ENCODE assay signal across 8 cellular contexts in genomic region chr5:72451771-72452505, GRCh38. TPM values are rescaled to one million over a fixed set of nuclear protein-coding genes. Genes with fewer than 3 reads are reported as not detected.
DNase-seq lines count a peak whose midpoint lies in the region; ATAC-seq and TF ChIP-seq lines count a peak whose summit lies in the region.

No MANE protein-coding gene starts in this region.

- H2BK20ac ChIP-seq in IMR-90 (ENCODE audit: low read depth, low read length): peak overlapping the region; percentile 78

- no peak for TF ChIP-seq CTCF in IMR-90 (conservative IDR thresholded peaks at IDR 0.05; ENCODE audit: low read depth, low read length)
- TF ChIP-seq CTCF in lower lobe of right lung (IDR thresholded peaks at IDR 0.05): no peak

- BruUV-seq in IMR-90 (replicated peaks; lab: Mats Ljungman, UMichigan): no TSS peak

- H3K4ac ChIP-seq in IMR-90 (ENCODE audit: low read depth, low read length): peak overlapping the region; percentile 82

- TF ChIP-seq RAD21 in IMR-90 (IDR thresholded peaks at IDR 0.05; ENCODE audit: low read length): no peak

- H3K18ac ChIP-seq in IMR-90 (ENCODE audit: low read depth, low read length): peak overlapping the region; percentile 81

- H3K9me3 ChIP-seq in IMR-90 (ENCODE audit: control insufficient read depth, insufficient read depth, low read length): no peaks in the 10 kb centered on the region
- no peaks in the 10 kb centered on the region for H3K9me3 ChIP-seq in lower lobe of right lung

- dilution Hi-C loops in IMR-90 (cut with HindIII; ENCODE audit: low sequenced_read_pairs, unreplicated experiment): no loop called here

- peak overlapping the region; percentile 17 for H3K4me2 ChIP-seq in IMR-90 (ENCODE audit: low read depth, low read length)

- peaks cover 20% of the 10 kb centered on the region for H3K4me1 ChIP-seq in IMR-90 (ENCODE audit: control insufficient read depth, insufficient read depth, low read length)
- H3K4me1 ChIP-seq in lower lobe of right lung: peaks cover 36% of the 10 kb centered on the region

- peak overlapping the region; percentile 68 for H3K23ac ChIP-seq in IMR-90 (ENCODE audit: low read depth, low read length)

- H2BK15ac ChIP-seq in IMR-90 (ENCODE audit: low read depth, low read length): peak overlapping the region; percentile 89; the same call in 2 of the 3 replicates

- H2BK5ac ChIP-seq in IMR-90 (ENCODE audit: low read depth, low read length, poor library complexity, severe bottlenecking): peak overlapping the region; percentile 76

- H3K79me1 ChIP-seq in IMR-90 (ENCODE audit: low read depth in 1 of 2, low read length in 2 of 2): no peaks in the 10 kb centered on the region

- H2AK5ac ChIP-seq in IMR-90 (ENCODE audit: low read depth, low read length): peak overlapping the region; percentile 82

- peak overlapping the region; percentile 91 for H4K91ac ChIP-seq in IMR-90 (ENCODE audit: insufficient read depth, low read depth, low read length)

- ATAC-seq in GM21360 (IDR thresholded peaks at IDR 0.05; ENCODE audit: unreplicated experiment) (peak; percentile 64), IMR-90 (ENCODE audit: low read depth) (peak; percentile 64), lower lobe of right lung (peak; percentile 67 to 75)

- no peaks in the 10 kb centered on the region for H3K27me3 ChIP-seq in IMR-90 (ENCODE audit: control insufficient read depth, insufficient read depth, low read length)
- H3K27me3 ChIP-seq in lower lobe of right lung (ENCODE audit: low read depth): no peaks in the 10 kb centered on the region

- POLR2A ChIA-PET in IMR-90 (lab: Charles Lee; ENCODE audit: unreplicated experiment): no interaction called here

- peak overlapping the region; percentile 90 for H3K27ac ChIP-seq in IMR-90 (ENCODE audit: insufficient read depth, low read length)
- peak overlapping the region; percentile 87 for H3K27ac ChIP-seq in lower lobe of right lung

- H3K4me3 ChIP-seq in IMR-90 (ENCODE audit: insufficient read depth, low read depth, low read length) (no peak overlapping the region), lower lobe of right lung (peak overlapping the region; percentile 8)

- peak overlapping the region; percentile 33; the same call in 1 of the 2 replicates for H3K56ac ChIP-seq in IMR-90 (ENCODE audit: extremely low read depth, insufficient read depth, low read length)

- in situ Hi-C loops in IMR-90 (cut with MboI; ENCODE audit: low sequenced_read_pairs): no loop called here

- no peak for TF ChIP-seq POLR2A in IMR-90 (IDR thresholded peaks at IDR 0.05; ENCODE audit: low read depth, low read length)

- peak overlapping the region; percentile 92 for H2BK120ac ChIP-seq in IMR-90 (ENCODE audit: low read depth, low read length)

- H3K9ac ChIP-seq in IMR-90 (ENCODE audit: low read depth, low read length): peak overlapping the region; percentile 47

- H4K5ac ChIP-seq in IMR-90 (ENCODE audit: low read depth, low read length): peak overlapping the region; percentile 78

- H3K36me3 ChIP-seq in IMR-90 (ENCODE audit: control insufficient read depth, insufficient read depth, low read length) (no peaks in the 10 kb centered on the region), lower lobe of right lung (peaks cover under 1% of the 10 kb centered on the region)

- peak; percentile 16 for DNase-seq in Ammon's horn (ENCODE audit: low spot score)
- DNase-seq in IMR-90: peak; percentile 66
- DNase-seq in cerebellar cortex (ENCODE audit: low spot score): peak; percentile 1
- no peak for DNase-seq in lower lobe of right lung
- peak; percentile 56 for DNase-seq in ureter (ENCODE audit: low spot score)
- no peak for DNase-seq in HT-29 (ENCODE audit: low spot score)
- no peak for DNase-seq in NCI-H1694 treated with DMSO at 0.1 percent for 48 hours (lab: John Stamatoyannopoulos, UW)

- H3K9me1 ChIP-seq in IMR-90 (ENCODE audit: insufficient read depth, low read length): peaks cover 15% of the 10 kb centered on the region

- CTCF ChIA-PET in IMR-90 (lab: Yijun Ruan, JAX): no interaction called here

- intact Hi-C loops in IMR-90 (cut with micrococcal nuclease) (no loop called here), lower lobe of right lung (cut with DNase I) (no loop called here)

- H2AFZ ChIP-seq in IMR-90 (replicated peaks; ENCODE audit: low read length, poor library complexity): peak overlapping the region; percentile 89

- 67% methylated on average over 5 of the region's 13 CpGs; no CpG with 5 or more reads in 1 of the 2 experiments for WGBS in IMR-90 (ENCODE audit: extremely low coverage in 2 of 2, insufficient read length in 1 of 2), 2 experiments

- peak overlapping the region; percentile 86 for H2AK9ac ChIP-seq in IMR-90 (replicated peaks; ENCODE audit: low read depth, low read length, poor library complexity)

- no peaks in the 10 kb centered on the region for H4K20me1 ChIP-seq in IMR-90 (ENCODE audit: insufficient read depth, low read length)

- H3K14ac ChIP-seq in IMR-90 (replicated peaks; ENCODE audit: low read depth, low read length): peak overlapping the region; percentile 69

- peak overlapping the region; percentile 81 to 98 for H4K8ac ChIP-seq in IMR-90 (ENCODE audit: low read depth in 2 of 2, low read length in 2 of 2)

TF ChIP-seq in IMR-90, 13 proteins besides CTCF, POLR2A, EP300 and RAD21:
- no peak for TF ChIP-seq USF2 (IDR thresholded peaks at IDR 0.05; ENCODE audit: low read depth, low read length)
- no peak for TF ChIP-seq CEBPB (IDR thresholded peaks at IDR 0.05; ENCODE audit: low read depth, low read length)
- no peak for TF ChIP-seq NFE2L2 (IDR thresholded peaks at IDR 0.05; ENCODE audit: low read depth, low read length)
- no peak for TF ChIP-seq CHD1 (IDR thresholded peaks at IDR 0.05; ENCODE audit: low read depth, low read length)
- no peak for TF ChIP-seq FOS (IDR thresholded peaks at IDR 0.05; ENCODE audit: low read depth, low read length)
- TF ChIP-seq RFX5 (IDR thresholded peaks at IDR 0.05; ENCODE audit: low read depth, low read length): no peak
- TF ChIP-seq BHLHE40 (IDR thresholded peaks at IDR 0.05; ENCODE audit: low read depth, low read length): no peak
- no peak for TF ChIP-seq MXI1 (IDR thresholded peaks at IDR 0.05; ENCODE audit: borderline replicate concordance, low read depth, low read length)
- no peak for TF ChIP-seq MAFK (IDR thresholded peaks at IDR 0.05; ENCODE audit: low read depth, low read length)
- TF ChIP-seq ELK1 (IDR thresholded peaks at IDR 0.05; ENCODE audit: borderline replicate concordance, low read depth, low read length): no peak
- TF ChIP-seq MAZ (IDR thresholded peaks at IDR 0.05; ENCODE audit: borderline replicate concordance, low read depth, low read length): no peak
- no peak for TF ChIP-seq SMC3 (IDR thresholded peaks at IDR 0.05; ENCODE audit: low read depth, low read length)
- no peak for TF ChIP-seq RCOR1 (IDR thresholded peaks at IDR 0.05; ENCODE audit: insufficient replicate concordance, low read length)

RNA-seq across cellular contexts. Expression of gene ZNF366, which starts 55.3 kb away (rescaled TPM):
- total RNA-seq in IMR-90 (2012; rRNA removed) (not detected in 2 replicates), lower lobe of right lung (13.6 TPM), ureter (6.0 TPM)
- polyA plus RNA-seq in IMR-90 (2012; rRNA removed): not detected in 2 replicates
- not detected in 2 replicates for polyA plus RNA-seq in IMR-90 (2012; cell fraction: cytosol; rRNA removed)
- not detected in 2 replicates for polyA plus RNA-seq in IMR-90 (2012; cell fraction: nucleus; rRNA removed; ENCODE audit: low replicate concordance)
- not detected in 2 replicates for total RNA-seq in HT-29 (2014; rRNA removed; shearing (Covaris generic))

Comparison
In these comparisons a context has a peak if more than half of its experiments do, and no peak if none do; other contexts are left out.
1. DNase-seq: peak in Ammon's horn (single experiment), IMR-90 (single experiment), cerebellar cortex (single experiment) and ureter (single experiment); none in lower lobe of right lung (single experiment), HT-29 (single experiment) and NCI-H1694 treated with DMSO at 0.1 percent for 48 hours (single experiment).
2. Peak in every context shown above with its lines, with median percentiles within 50 percentile points of each other: ATAC-seq.